ENCODE assay signal across 1 cellular context in the genomic region with DNA sequence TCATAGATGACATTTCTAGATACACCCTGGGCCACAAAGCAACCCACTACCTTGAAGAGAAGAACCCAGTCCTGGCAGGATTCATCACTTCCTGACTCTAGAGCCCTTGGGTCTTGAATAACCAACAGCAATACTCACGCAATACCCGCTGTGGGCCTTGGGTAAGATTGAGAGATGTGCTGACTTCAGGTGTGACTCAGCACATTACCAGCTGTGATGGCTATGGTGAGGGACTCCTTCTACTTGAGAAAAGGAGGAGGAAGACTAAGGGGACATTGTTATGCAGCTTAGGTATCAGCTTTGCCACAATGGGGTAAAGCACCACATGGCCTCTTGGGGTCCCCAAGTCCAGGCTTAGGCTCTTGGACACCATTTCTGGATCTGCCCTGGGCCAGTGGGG.
TF ChIP-seq lines count a peak whose summit lies in the region.

No MANE protein-coding gene starts in this region.

TF ChIP-seq in GM23338, 12 proteins besides CTCF, POLR2A, EP300 and RAD21:
- TF ChIP-seq POLR2AphosphoS5 (IDR thresholded peaks at IDR 0.05; ENCODE audit: low read depth), result no peak
- no peak for TF ChIP-seq STAT1 (IDR thresholded peaks at IDR 0.05; ENCODE audit: unreplicated experiment)
- TF ChIP-seq, protein P1, sequence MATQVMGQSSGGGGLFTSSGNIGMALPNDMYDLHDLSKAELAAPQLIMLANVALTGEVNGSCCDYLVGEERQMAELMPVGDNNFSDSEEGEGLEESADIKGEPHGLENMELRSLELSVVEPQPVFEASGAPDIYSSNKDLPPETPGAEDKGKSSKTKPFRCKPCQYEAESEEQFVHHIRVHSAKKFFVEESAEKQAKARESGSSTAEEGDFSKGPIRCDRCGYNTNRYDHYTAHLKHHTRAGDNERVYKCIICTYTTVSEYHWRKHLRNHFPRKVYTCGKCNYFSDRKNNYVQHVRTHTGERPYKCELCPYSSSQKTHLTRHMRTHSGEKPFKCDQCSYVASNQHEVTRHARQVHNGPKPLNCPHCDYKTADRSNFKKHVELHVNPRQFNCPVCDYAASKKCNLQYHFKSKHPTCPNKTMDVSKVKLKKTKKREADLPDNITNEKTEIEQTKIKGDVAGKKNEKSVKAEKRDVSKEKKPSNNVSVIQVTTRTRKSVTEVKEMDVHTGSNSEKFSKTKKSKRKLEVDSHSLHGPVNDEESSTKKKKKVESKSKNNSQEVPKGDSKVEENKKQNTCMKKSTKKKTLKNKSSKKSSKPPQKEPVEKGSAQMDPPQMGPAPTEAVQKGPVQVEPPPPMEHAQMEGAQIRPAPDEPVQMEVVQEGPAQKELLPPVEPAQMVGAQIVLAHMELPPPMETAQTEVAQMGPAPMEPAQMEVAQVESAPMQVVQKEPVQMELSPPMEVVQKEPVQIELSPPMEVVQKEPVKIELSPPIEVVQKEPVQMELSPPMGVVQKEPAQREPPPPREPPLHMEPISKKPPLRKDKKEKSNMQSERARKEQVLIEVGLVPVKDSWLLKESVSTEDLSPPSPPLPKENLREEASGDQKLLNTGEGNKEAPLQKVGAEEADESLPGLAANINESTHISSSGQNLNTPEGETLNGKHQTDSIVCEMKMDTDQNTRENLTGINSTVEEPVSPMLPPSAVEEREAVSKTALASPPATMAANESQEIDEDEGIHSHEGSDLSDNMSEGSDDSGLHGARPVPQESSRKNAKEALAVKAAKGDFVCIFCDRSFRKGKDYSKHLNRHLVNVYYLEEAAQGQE (IDR thresholded peaks at IDR 0.05; ENCODE audit: unreplicated experiment), result no peak
- TF ChIP-seq ZNF331 (CRISPR knock-in tag; IDR thresholded peaks at IDR 0.05; ENCODE audit: low read depth), result no peak
- no peak for TF ChIP-seq ZNF114 (CRISPR knock-in tag; IDR thresholded peaks at IDR 0.05)
- TF ChIP-seq NANOG (IDR thresholded peaks at IDR 0.05; ENCODE audit: borderline replicate concordance), result no peak
- TF ChIP-seq EZH2 (IDR thresholded peaks at IDR 0.05; ENCODE audit: low read depth, unreplicated experiment), result no peak
- TF ChIP-seq, protein P2, sequence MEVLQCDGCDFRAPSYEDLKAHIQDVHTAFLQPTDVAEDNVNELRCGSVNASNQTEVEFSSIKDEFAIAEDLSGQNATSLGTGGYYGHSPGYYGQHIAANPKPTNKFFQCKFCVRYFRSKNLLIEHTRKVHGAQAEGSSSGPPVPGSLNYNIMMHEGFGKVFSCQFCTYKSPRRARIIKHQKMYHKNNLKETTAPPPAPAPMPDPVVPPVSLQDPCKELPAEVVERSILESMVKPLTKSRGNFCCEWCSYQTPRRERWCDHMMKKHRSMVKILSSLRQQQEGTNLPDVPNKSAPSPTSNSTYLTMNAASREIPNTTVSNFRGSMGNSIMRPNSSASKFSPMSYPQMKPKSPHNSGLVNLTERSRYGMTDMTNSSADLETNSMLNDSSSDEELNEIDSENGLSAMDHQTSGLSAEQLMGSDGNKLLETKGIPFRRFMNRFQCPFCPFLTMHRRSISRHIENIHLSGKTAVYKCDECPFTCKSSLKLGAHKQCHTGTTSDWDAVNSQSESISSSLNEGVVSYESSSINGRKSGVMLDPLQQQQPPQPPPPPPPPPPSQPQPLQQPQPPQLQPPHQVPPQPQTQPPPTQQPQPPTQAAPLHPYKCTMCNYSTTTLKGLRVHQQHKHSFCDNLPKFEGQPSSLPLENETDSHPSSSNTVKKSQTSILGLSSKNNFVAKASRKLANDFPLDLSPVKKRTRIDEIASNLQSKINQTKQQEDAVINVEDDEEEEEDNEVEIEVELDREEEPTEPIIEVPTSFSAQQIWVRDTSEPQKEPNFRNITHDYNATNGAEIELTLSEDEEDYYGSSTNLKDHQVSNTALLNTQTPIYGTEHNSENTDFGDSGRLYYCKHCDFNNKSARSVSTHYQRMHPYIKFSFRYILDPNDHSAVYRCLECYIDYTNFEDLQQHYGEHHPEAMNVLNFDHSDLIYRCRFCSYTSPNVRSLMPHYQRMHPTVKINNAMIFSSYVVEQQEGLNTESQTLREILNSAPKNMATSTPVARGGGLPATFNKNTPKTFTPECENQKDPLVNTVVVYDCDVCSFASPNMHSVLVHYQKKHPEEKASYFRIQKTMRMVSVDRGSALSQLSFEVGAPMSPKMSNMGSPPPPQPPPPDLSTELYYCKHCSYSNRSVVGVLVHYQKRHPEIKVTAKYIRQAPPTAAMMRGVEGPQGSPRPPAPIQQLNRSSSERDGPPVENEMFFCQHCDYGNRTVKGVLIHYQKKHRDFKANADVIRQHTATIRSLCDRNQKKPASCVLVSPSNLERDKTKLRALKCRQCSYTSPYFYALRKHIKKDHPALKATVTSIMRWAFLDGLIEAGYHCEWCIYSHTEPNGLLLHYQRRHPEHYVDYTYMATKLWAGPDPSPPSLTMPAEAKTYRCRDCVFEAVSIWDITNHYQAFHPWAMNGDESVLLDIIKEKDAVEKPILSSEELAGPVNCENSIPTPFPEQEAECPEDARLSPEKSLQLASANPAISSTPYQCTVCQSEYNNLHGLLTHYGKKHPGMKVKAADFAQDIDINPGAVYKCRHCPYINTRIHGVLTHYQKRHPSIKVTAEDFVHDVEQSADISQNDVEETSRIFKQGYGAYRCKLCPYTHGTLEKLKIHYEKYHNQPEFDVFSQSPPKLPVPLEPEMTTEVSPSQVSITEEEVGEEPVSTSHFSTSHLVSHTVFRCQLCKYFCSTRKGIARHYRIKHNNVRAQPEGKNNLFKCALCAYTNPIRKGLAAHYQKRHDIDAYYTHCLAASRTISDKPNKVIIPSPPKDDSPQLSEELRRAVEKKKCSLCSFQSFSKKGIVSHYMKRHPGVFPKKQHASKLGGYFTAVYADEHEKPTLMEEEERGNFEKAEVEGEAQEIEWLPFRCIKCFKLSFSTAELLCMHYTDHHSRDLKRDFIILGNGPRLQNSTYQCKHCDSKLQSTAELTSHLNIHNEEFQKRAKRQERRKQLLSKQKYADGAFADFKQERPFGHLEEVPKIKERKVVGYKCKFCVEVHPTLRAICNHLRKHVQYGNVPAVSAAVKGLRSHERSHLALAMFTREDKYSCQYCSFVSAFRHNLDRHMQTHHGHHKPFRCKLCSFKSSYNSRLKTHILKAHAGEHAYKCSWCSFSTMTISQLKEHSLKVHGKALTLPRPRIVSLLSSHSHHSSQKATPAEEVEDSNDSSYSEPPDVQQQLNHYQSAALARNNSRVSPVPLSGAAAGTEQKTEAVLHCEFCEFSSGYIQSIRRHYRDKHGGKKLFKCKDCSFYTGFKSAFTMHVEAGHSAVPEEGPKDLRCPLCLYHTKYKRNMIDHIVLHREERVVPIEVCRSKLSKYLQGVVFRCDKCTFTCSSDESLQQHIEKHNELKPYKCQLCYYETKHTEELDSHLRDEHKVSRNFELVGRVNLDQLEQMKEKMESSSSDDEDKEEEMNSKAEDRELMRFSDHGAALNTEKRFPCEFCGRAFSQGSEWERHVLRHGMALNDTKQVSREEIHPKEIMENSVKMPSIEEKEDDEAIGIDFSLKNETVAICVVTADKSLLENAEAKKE (CRISPR knock-in tag; IDR thresholded peaks at IDR 0.05), result no peak
- no peak for TF ChIP-seq JUNB (IDR thresholded peaks at IDR 0.05; ENCODE audit: unreplicated experiment)
- TF ChIP-seq, protein P3, sequence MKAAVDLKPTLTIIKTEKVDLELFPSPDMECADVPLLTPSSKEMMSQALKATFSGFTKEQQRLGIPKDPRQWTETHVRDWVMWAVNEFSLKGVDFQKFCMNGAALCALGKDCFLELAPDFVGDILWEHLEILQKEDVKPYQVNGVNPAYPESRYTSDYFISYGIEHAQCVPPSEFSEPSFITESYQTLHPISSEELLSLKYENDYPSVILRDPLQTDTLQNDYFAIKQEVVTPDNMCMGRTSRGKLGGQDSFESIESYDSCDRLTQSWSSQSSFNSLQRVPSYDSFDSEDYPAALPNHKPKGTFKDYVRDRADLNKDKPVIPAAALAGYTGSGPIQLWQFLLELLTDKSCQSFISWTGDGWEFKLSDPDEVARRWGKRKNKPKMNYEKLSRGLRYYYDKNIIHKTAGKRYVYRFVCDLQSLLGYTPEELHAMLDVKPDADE (IDR thresholded peaks at IDR 0.05), result no peak
